ENCODE assay signal across 1 cellular context in the genomic region with DNA sequence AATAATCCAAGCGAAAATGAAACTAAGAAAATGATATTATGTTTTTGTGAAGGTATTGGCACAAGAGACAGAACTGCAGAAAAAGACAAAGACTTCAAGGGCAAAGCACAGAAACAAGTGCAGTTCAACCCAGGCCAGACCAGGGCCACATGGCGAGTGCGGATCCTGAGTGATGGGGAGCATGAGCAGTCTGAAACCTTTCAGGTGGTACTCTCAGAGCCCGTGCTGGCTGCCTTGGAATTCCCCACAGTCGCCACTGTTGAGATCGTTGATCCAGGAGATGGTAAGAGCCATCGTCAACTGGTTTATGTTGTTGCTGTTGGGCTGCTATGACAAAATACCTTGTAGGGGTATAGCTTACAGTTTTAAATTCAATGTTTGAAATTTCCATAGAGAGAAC.
TF ChIP-seq lines count a peak whose summit lies in the region.

No MANE protein-coding gene starts in this region.

TF ChIP-seq in HepG2, 621 proteins besides CTCF, POLR2A, EP300 and RAD21 (continued from another document):
- TF ChIP-seq, protein P1, sequence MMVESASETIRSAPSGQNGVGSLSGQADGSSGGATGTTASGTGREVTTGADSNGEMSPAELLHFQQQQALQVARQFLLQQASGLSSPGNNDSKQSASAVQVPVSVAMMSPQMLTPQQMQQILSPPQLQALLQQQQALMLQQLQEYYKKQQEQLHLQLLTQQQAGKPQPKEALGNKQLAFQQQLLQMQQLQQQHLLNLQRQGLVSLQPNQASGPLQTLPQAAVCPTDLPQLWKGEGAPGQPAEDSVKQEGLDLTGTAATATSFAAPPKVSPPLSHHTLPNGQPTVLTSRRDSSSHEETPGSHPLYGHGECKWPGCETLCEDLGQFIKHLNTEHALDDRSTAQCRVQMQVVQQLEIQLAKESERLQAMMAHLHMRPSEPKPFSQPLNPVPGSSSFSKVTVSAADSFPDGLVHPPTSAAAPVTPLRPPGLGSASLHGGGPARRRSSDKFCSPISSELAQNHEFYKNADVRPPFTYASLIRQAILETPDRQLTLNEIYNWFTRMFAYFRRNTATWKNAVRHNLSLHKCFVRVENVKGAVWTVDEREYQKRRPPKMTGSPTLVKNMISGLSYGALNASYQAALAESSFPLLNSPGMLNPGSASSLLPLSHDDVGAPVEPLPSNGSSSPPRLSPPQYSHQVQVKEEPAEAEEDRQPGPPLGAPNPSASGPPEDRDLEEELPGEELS (CRISPR knock-in tag; IDR thresholded peaks at IDR 0.05): no peak
- TF ChIP-seq ARNT2 (CRISPR knock-in tag; IDR thresholded peaks at IDR 0.05; ENCODE audit: low read depth) (no peak), RFXANK (CRISPR knock-in tag; IDR thresholded peaks at IDR 0.05) (no peak), HNF4A (CRISPR knock-in tag; IDR thresholded peaks at IDR 0.05) (no peak), CREB1 (IDR thresholded peaks at IDR 0.05) (no peak), CREB1 (CRISPR knock-in tag; IDR thresholded peaks at IDR 0.05) (no peak), HDAC6 (IDR thresholded peaks at IDR 0.05; ENCODE audit: low read depth, low read length) (no peak), CENPT (CRISPR knock-in tag; IDR thresholded peaks at IDR 0.05; ENCODE audit: low read depth) (no peak), MIXL1 (CRISPR knock-in tag; IDR thresholded peaks at IDR 0.05) (no peak), NR3C1 (CRISPR knock-in tag; IDR thresholded peaks at IDR 0.05) (no peak), ZNF496 (CRISPR knock-in tag; IDR thresholded peaks at IDR 0.05; ENCODE audit: insufficient replicate concordance) (no peak)
- TF ChIP-seq, protein P2, sequence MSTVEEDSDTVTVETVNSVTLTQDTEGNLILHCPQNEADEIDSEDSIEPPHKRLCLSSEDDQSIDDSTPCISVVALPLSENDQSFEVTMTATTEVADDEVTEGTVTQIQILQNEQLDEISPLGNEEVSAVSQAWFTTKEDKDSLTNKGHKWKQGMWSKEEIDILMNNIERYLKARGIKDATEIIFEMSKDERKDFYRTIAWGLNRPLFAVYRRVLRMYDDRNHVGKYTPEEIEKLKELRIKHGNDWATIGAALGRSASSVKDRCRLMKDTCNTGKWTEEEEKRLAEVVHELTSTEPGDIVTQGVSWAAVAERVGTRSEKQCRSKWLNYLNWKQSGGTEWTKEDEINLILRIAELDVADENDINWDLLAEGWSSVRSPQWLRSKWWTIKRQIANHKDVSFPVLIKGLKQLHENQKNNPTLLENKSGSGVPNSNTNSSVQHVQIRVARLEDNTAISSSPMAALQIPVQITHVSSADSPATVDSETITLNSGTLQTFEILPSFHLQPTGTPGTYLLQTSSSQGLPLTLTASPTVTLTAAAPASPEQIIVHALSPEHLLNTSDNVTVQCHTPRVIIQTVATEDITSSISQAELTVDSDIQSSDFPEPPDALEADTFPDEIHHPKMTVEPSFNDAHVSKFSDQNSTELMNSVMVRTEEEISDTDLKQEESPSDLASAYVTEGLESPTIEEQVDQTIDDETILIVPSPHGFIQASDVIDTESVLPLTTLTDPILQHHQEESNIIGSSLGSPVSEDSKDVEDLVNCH (CRISPR knock-in tag; IDR thresholded peaks at IDR 0.05): no peak
- TF ChIP-seq, protein P3, sequence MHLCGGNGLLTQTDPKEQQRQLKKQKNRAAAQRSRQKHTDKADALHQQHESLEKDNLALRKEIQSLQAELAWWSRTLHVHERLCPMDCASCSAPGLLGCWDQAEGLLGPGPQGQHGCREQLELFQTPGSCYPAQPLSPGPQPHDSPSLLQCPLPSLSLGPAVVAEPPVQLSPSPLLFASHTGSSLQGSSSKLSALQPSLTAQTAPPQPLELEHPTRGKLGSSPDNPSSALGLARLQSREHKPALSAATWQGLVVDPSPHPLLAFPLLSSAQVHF (CRISPR knock-in tag; IDR thresholded peaks at IDR 0.05): no peak
- TF ChIP-seq, protein P4, sequence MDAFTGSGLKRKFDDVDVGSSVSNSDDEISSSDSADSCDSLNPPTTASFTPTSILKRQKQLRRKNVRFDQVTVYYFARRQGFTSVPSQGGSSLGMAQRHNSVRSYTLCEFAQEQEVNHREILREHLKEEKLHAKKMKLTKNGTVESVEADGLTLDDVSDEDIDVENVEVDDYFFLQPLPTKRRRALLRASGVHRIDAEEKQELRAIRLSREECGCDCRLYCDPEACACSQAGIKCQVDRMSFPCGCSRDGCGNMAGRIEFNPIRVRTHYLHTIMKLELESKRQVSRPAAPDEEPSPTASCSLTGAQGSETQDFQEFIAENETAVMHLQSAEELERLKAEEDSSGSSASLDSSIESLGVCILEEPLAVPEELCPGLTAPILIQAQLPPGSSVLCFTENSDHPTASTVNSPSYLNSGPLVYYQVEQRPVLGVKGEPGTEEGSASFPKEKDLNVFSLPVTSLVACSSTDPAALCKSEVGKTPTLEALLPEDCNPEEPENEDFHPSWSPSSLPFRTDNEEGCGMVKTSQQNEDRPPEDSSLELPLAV (CRISPR knock-in tag; conservative IDR thresholded peaks at IDR 0.05; ENCODE audit: low read depth): no peak
